In genomic region chr9:85444243-85444642, GRCh38 we compare ENCODE assay signal across 27 cellular contexts.
"Had no signal": no experiment of that assay in that cellular context is flagged by ENCODE, and none has a peak within 500 bp of the region (broad histone marks: within the 10 kb centered on the region; RNA-seq: fewer than 3 reads in every experiment).

No MANE protein-coding gene starts in this region.

- H3K27me3 ChIP-seq: neural progenitor cell, ovary, right lobe of liver, sigmoid colon, stomach, thyroid gland, tibial nerve, upper lobe of left lung, vagina had no signal

- H3K4me3 Mint-ChIP-seq: natural killer cell treated with Interleukin-12 subunit alpha and Interleukin-12 subunit beta and Interleukin-15 and Interleukin-18, amount 100 ng/mL, for 72 hours; neural progenitor cell; stimulated activated effector memory CD8-positive, alpha-beta T cell treated with anti-CD3 and anti-CD28 coated beads, Interleukin-12 subunit alpha, Interleukin-12 subunit beta, amount 100 ng/mL, for 72 hours; stimulated activated naive B cell treated with anti-CD40 and anti-IgM and Interleukin-4, amounts not matched to agents 10 μg/mL and 1 μg/mL and 100 μg/mL, for 72 hours; stimulated activated naive CD8-positive, alpha-beta T cell treated with anti-CD3 and anti-CD28 coated beads, Interleukin-15, Interleukin-2, amounts not matched to agents 100 ng/mL and 50 ng/mL, for 24 hours had no signal

- H3K27ac ChIP-seq: neural progenitor cell, ovary, parathyroid adenoma, psoas muscle, right lobe of liver, sigmoid colon, stomach, thoracic aorta, thyroid gland, tibial nerve, upper lobe of left lung, vagina had no signal

- H3K4me3 ChIP-seq: neural progenitor cell, ovary, psoas muscle, right lobe of liver, sigmoid colon, stomach, thoracic aorta, thyroid gland, tibial nerve, upper lobe of left lung, vagina had no signal

- DNase-seq: occipital lobe; ovary; posterior cingulate gyrus; psoas muscle; right cardiac atrium; right lobe of liver; sigmoid colon; small intestine; stimulated activated CD4-positive, alpha-beta T cell treated with anti-CD3 and anti-CD28 coated beads, Interleukin-15, amount 100 ng/mL, for 24 hours; stimulated activated CD4-positive, alpha-beta T cell treated with anti-CD3 and anti-CD28 coated beads, Interleukin-2, amount 100 ng/mL, for 24 hours; stimulated activated CD4-positive, alpha-beta T cell treated with anti-CD3 and anti-CD28 coated beads, Interleukin-2, amount 100 ng/mL, for 48 hours; stimulated activated CD4-positive, alpha-beta T cell treated with anti-CD3 and anti-CD28 coated beads, Interleukin-4, amount 100 ng/mL, for 24 hours; stimulated activated naive B cell treated with anti-CD40 and anti-IgM and Interleukin-4, amounts not matched to agents 10 μg/mL and 1 μg/mL and 100 μg/mL, for 72 hours; stimulated activated naive CD4-positive, alpha-beta T cell treated with Interleukin-2 at 50 U/mL for 16 hours; stomach; trophoblast cell; upper lobe of left lung had no signal

- H3K9me3 ChIP-seq: ovary, psoas muscle, right lobe of liver, sigmoid colon, stomach, thoracic aorta, thyroid gland, upper lobe of left lung, vagina had no signal

- H3K79me2 ChIP-seq: parathyroid adenoma had no signal

- H3K36me3 ChIP-seq: neural progenitor cell, ovary, right lobe of liver, sigmoid colon, stomach, thoracic aorta, thyroid gland, tibial nerve, upper lobe of left lung, vagina had no signal

- H3K4me1 Mint-ChIP-seq: stimulated activated effector memory CD8-positive, alpha-beta T cell treated with anti-CD3 and anti-CD28 coated beads, Interleukin-12 subunit alpha, Interleukin-12 subunit beta, amount 100 ng/mL, for 72 hours; stimulated activated naive B cell treated with anti-CD40 and anti-IgM and Interleukin-4, amounts not matched to agents 10 μg/mL and 1 μg/mL and 100 μg/mL, for 72 hours had no signal

- ATAC-seq: natural killer cell treated with Interleukin-12 subunit alpha and Interleukin-12 subunit beta and Interleukin-15 and Interleukin-18, amount 100 ng/mL, for 72 hours; psoas muscle; right cardiac atrium; right lobe of liver; stimulated activated effector memory CD8-positive, alpha-beta T cell treated with anti-CD3 and anti-CD28 coated beads, Interleukin-12 subunit alpha, Interleukin-12 subunit beta, amount 100 ng/mL, for 72 hours; stimulated activated naive B cell treated with anti-CD40 and anti-IgM and Interleukin-4, amounts not matched to agents 10 μg/mL and 1 μg/mL and 100 μg/mL, for 72 hours had no signal

- H3K36me3 Mint-ChIP-seq: neural progenitor cell; stimulated activated effector memory CD8-positive, alpha-beta T cell treated with anti-CD3 and anti-CD28 coated beads, Interleukin-12 subunit alpha, Interleukin-12 subunit beta, amount 100 ng/mL, for 72 hours; stimulated activated naive B cell treated with anti-CD40 and anti-IgM and Interleukin-4, amounts not matched to agents 10 μg/mL and 1 μg/mL and 100 μg/mL, for 72 hours had no signal

- H3K27ac Mint-ChIP-seq: natural killer cell treated with Interleukin-12 subunit alpha and Interleukin-12 subunit beta and Interleukin-15 and Interleukin-18, amount 100 ng/mL, for 72 hours; neural progenitor cell; progenitor cell of endocrine pancreas; stimulated activated effector memory CD8-positive, alpha-beta T cell treated with anti-CD3 and anti-CD28 coated beads, Interleukin-12 subunit alpha, Interleukin-12 subunit beta, amount 100 ng/mL, for 72 hours; stimulated activated naive B cell treated with anti-CD40 and anti-IgM and Interleukin-4, amounts not matched to agents 10 μg/mL and 1 μg/mL and 100 μg/mL, for 72 hours; stimulated activated naive CD8-positive, alpha-beta T cell treated with anti-CD3 and anti-CD28 coated beads, Interleukin-15, Interleukin-2, amounts not matched to agents 100 ng/mL and 50 ng/mL, for 24 hours had no signal

- H3K4me1 ChIP-seq: neural progenitor cell, parathyroid adenoma, psoas muscle, right lobe of liver, sigmoid colon, stomach, tibial nerve, upper lobe of left lung, vagina had no signal

- H3K27me3 Mint-ChIP-seq: stimulated activated naive B cell treated with anti-CD40 and anti-IgM and Interleukin-4, amounts not matched to agents 10 μg/mL and 1 μg/mL and 100 μg/mL, for 72 hours had no signal

- H2AFZ ChIP-seq: neural progenitor cell, parathyroid adenoma had no signal

- H3K4me2 ChIP-seq: neural progenitor cell had no signal
